Comparison of ENCODE assay signal across 24 cellular contexts in genomic region chr15:56775632-56776031, GRCh38. TPM values are rescaled to one million over a fixed set of nuclear protein-coding genes. Genes with fewer than 3 reads are reported as not detected.
DNase-seq lines count a peak whose midpoint lies in the region; ATAC-seq, FAIRE-seq and TF ChIP-seq lines count a peak whose summit lies in the region.
"Had no signal": no experiment of that assay in that cellular context is flagged by ENCODE, and none has a peak within 500 bp of the region (broad histone marks: within the 10 kb centered on the region; RNA-seq: fewer than 3 reads in every experiment).

No MANE protein-coding gene starts in this region.

- H3K4me1 ChIP-seq in Loucy (ENCODE audit: insufficient read depth, low read length, poor library complexity, severe bottlenecking) (peaks cover 34% of the 10 kb centered on the region), keratinocyte (ENCODE audit: control insufficient read depth, extremely low read depth, insufficient read depth, low read length) (no peaks in the 10 kb centered on the region), adrenal gland (replicated peaks in 1 of 2) (no peaks in the 10 kb centered on the region)
- H3K4me1 ChIP-seq: ascending aorta had no signal

- dilution Hi-C loops in keratinocyte (cut with MboI; ENCODE audit: extremely low pct_ligation_motif_present, low sequenced_read_pairs): no loop called here

- H3K4me2 ChIP-seq in Loucy (ENCODE audit: low read depth, low read length, poor library complexity, severe bottlenecking) (peak overlapping the region; percentile 40), keratinocyte (ENCODE audit: control insufficient read depth, extremely low read depth, insufficient read depth, low read depth, low read length) (no peak overlapping the region)

- H3K36me3 ChIP-seq in Loucy (ENCODE audit: insufficient read depth, low read length) (no peaks in the 10 kb centered on the region), keratinocyte (ENCODE audit: control insufficient read depth in 2 of 2, extremely low read depth in 1 of 2, insufficient read depth in 2 of 2, low read length in 2 of 2) (no peaks in the 10 kb centered on the region), adrenal gland (replicated peaks in 1 of 2) (no peaks in the 10 kb centered on the region)
- H3K36me3 ChIP-seq: ascending aorta, prostate gland, sigmoid colon, suprapubic skin had no signal

- H3K9me2 ChIP-seq in Loucy (replicated peaks; ENCODE audit: low read depth, low read length): no peaks in the 10 kb centered on the region

- no peaks in the 10 kb centered on the region for H3K9me1 ChIP-seq in keratinocyte (ENCODE audit: control insufficient read depth, extremely low read depth, insufficient read depth, low read length)

- TF ChIP-seq CTCF in HL-60 (IDR thresholded peaks at IDR 0.05; ENCODE audit: insufficient read depth, low read length): no peak
- no peak for TF ChIP-seq CTCF in Loucy (conservative IDR thresholded peaks at IDR 0.05; ENCODE audit: low read length)
- TF ChIP-seq CTCF in keratinocyte (optimal IDR thresholded peaks at IDR 0.05 in 1 of 3, IDR thresholded peaks at IDR 0.05 in 1 of 3, conservative IDR thresholded peaks at IDR 0.05 in 1 of 3; ENCODE audit: extremely low read depth in 1 of 3, insufficient read depth in 2 of 3, low read length in 3 of 3): no peak
- no peak for TF ChIP-seq CTCF in adrenal gland (IDR thresholded peaks at IDR 0.05)

- intact Hi-C loops in adrenal gland (cut with DNase I): no loop called here

- H4K20me1 ChIP-seq in Loucy (ENCODE audit: insufficient read depth, low read length, poor library complexity, severe bottlenecking) (no peaks in the 10 kb centered on the region), keratinocyte (ENCODE audit: control insufficient read depth, extremely low read depth, insufficient read depth, low read length) (no peaks in the 10 kb centered on the region)

- no peak for ATAC-seq in HG03571 (IDR thresholded peaks at IDR 0.05; ENCODE audit: unreplicated experiment)
- ATAC-seq: HCT116 had no signal

- 53 to 59% (median 53%) methylated on average over 1 of the region's 1 CpG for WGBS in adrenal gland, 4 donors

- TF ChIP-seq POLR2A in adrenal gland (IDR thresholded peaks at IDR 0.05): no peak

- H3K9me3 ChIP-seq in Loucy (ENCODE audit: insufficient read depth, low read depth, low read length) (peaks cover 7% of the 10 kb centered on the region; the same call in 1 of the 2 replicates), keratinocyte (ENCODE audit: control insufficient read depth, low read depth, low read length) (no peaks in the 10 kb centered on the region), adrenal gland (replicated peaks in 1 of 3) (no peaks in the 10 kb centered on the region)
- H3K9me3 ChIP-seq: ascending aorta, prostate gland, sigmoid colon, suprapubic skin had no signal

- DNase-seq in HL-60 (ENCODE audit: low read depth in 1 of 2, low spot score in 1 of 2): peak in 1 of 2 experiments; percentile 32
- peak; percentile 36 for DNase-seq in RPMI8226
- no peak for DNase-seq in keratinocyte (ENCODE audit: low read depth, low spot score)
- DNase-seq in adrenal gland: no peak
- DNase-seq in NK-92 treated with Interleukin-12 subunit alpha and Interleukin-12 subunit beta, amount 100 ng/mL, for 24 hours (lab: John Stamatoyannopoulos, UW): no peak
- DNase-seq: activated CD4-positive, alpha-beta memory T cell treated with anti-CD3 and anti-CD28 coated beads, Interleukin-2, amount 10 ng/mL, durations not matched to agents 7 days and 5 days; activated CD4-positive, CD25-positive, alpha-beta regulatory T cell treated with anti-CD3 and anti-CD28 coated beads, Interleukin-2, amount 50 U/mL, for 72 hours; activated effector memory CD4-positive, alpha-beta T cell treated with anti-CD3 and anti-CD28 coated beads, Interleukin-2, amount 50 U/mL, for 16 hours; activated naive CD8-positive, alpha-beta T cell treated with anti-CD3 and anti-CD28 coated beads for 36 hours; cortex of kidney; hypothalamus; immature natural killer cell; NCI-H1417 treated with DMSO at 0.1 percent for 48 hours; NCI-H446 treated with DMSO at 0.1 percent for 48 hours; sigmoid colon; stimulated activated CD4-positive, alpha-beta T cell treated with anti-CD3 and anti-CD28 coated beads, Interleukin-4, amount 100 ng/mL, for 4 hours; stimulated activated naive CD4-positive, alpha-beta T cell had no signal

- H3K9ac ChIP-seq in Loucy (ENCODE audit: low read depth, low read length, poor library complexity, severe bottlenecking) (peak overlapping the region; percentile 47), keratinocyte (ENCODE audit: control insufficient read depth, extremely low read depth, insufficient read depth, low read length) (no peak overlapping the region)

- no peak for FAIRE-seq in keratinocyte (lab: Jason Lieb, UNC)
- FAIRE-seq: GM18507 had no signal

- H3K27me3 ChIP-seq in HL-60 (ENCODE audit: insufficient read depth, poor library complexity, severe bottlenecking) (no peaks in the 10 kb centered on the region), Loucy (ENCODE audit: insufficient read depth, low read length, poor library complexity, severe bottlenecking) (no peaks in the 10 kb centered on the region), keratinocyte (ENCODE audit: control insufficient read depth, extremely low read depth, insufficient read depth, low read length) (no peaks in the 10 kb centered on the region), adrenal gland (no peaks in the 10 kb centered on the region)
- H3K27me3 ChIP-seq: ascending aorta, sigmoid colon, suprapubic skin had no signal

- peak overlapping the region; percentile 62; the same call in 1 of the 2 replicates for H2AFZ ChIP-seq in Loucy (ENCODE audit: low read length)
- peak overlapping the region; percentile 17 for H2AFZ ChIP-seq in keratinocyte (ENCODE audit: control insufficient read depth, low read length)

- H3K4me3 ChIP-seq in HL-60 (replicated peaks; ENCODE audit: insufficient read depth, low read length) (no peak overlapping the region), Loucy (ENCODE audit: low read length, poor library complexity, severe bottlenecking) (peak overlapping the region; percentile 7), keratinocyte (ENCODE audit: control insufficient read depth in 2 of 3, extremely low read depth in 1 of 3, insufficient read depth in 2 of 3, low read depth in 1 of 3, low read length in 3 of 3) (no peak overlapping the region), adrenal gland (no peak overlapping the region)
- H3K4me3 ChIP-seq: ascending aorta, prostate gland, sigmoid colon, suprapubic skin had no signal

- H3F3A ChIP-seq in Loucy (ENCODE audit: low read depth): no peaks in the 10 kb centered on the region

- H3K27ac ChIP-seq in HL-60 (replicated peaks) (peak overlapping the region; percentile 87), keratinocyte (ENCODE audit: control insufficient read depth, insufficient read depth, low read length) (no peak overlapping the region), adrenal gland (no peak overlapping the region)
- H3K27ac ChIP-seq: ascending aorta, prostate gland, suprapubic skin had no signal

- H3K79me2 ChIP-seq in Loucy (ENCODE audit: insufficient read depth, low read length) (no peaks in the 10 kb centered on the region), keratinocyte (ENCODE audit: control insufficient read depth, insufficient read depth, low read length) (no peaks in the 10 kb centered on the region)

RNA-seq across cellular contexts. Expression of gene ZNF280D, which starts 42.3 kb away (rescaled TPM):
- polyA plus RNA-seq in keratinocyte (4.0 to 8.7 TPM (median 4.0 TPM) in 3 replicates), adrenal gland (10 to 100 TPM; 21.6 to 43.0 (median 27.3) TPM)
- polyA plus RNA-seq in keratinocyte (2011; ENCODE audit: low read depth): 10.5 TPM
- 2.2 and 4.7 TPM in 2 replicates for polyA plus RNA-seq in keratinocyte (2011; cell fraction: cytosol; rRNA removed)
- polyA plus RNA-seq in keratinocyte (2011; cell fraction: nucleus; rRNA removed): 7.9 and 11.8 TPM in 2 replicates
- 3.5 and 5.7 TPM in 2 replicates for polyA plus RNA-seq in keratinocyte (2012; ENCODE audit: low replicate concordance)
- polyA minus RNA-seq in keratinocyte: 1.4 to 10.7 TPM (median 8.9 TPM) in 3 replicates
- 4.4 TPM for polyA minus RNA-seq in keratinocyte (2011; cell fraction: cytosol; rRNA and poly(A)+ RNA removed)
- polyA minus RNA-seq in keratinocyte (2011; cell fraction: nucleus; rRNA and poly(A)+ RNA removed): 10.3 and 21.6 TPM in 2 replicates
- total RNA-seq in adrenal gland: 10 to 100 TPM; 16.9 to 67.5 (median 49.8) TPM
